1 cellular context compared by ENCODE assay signal in genomic region chr6:75775219-75775618, GRCh38.
TF ChIP-seq lines count a peak whose summit lies in the region.

No MANE protein-coding gene starts in this region.

TF ChIP-seq in SK-N-SH treated with all-trans-retinoic acid at 6 μM for 48 hours, 23 proteins besides CTCF, POLR2A, EP300 and RAD21 (continued from another document):
- TF ChIP-seq, protein P1, sequence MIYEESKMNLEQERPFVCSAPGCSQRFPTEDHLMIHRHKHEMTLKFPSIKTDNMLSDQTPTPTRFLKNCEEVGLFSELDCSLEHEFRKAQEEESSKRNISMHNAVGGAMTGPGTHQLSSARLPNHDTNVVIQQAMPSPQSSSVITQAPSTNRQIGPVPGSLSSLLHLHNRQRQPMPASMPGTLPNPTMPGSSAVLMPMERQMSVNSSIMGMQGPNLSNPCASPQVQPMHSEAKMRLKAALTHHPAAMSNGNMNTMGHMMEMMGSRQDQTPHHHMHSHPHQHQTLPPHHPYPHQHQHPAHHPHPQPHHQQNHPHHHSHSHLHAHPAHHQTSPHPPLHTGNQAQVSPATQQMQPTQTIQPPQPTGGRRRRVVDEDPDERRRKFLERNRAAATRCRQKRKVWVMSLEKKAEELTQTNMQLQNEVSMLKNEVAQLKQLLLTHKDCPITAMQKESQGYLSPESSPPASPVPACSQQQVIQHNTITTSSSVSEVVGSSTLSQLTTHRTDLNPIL (CRISPR knock-in tag; IDR thresholded peaks at IDR 0.05; ENCODE audit: low read depth), result no peak
- TF ChIP-seq CSRNP3 (CRISPR knock-in tag; IDR thresholded peaks at IDR 0.05) (no peak), PPARA (CRISPR knock-in tag; IDR thresholded peaks at IDR 0.05; ENCODE audit: borderline replicate concordance) (no peak), TOX (CRISPR knock-in tag; IDR thresholded peaks at IDR 0.05; ENCODE audit: borderline replicate concordance) (no peak)
